In the genomic region with DNA sequence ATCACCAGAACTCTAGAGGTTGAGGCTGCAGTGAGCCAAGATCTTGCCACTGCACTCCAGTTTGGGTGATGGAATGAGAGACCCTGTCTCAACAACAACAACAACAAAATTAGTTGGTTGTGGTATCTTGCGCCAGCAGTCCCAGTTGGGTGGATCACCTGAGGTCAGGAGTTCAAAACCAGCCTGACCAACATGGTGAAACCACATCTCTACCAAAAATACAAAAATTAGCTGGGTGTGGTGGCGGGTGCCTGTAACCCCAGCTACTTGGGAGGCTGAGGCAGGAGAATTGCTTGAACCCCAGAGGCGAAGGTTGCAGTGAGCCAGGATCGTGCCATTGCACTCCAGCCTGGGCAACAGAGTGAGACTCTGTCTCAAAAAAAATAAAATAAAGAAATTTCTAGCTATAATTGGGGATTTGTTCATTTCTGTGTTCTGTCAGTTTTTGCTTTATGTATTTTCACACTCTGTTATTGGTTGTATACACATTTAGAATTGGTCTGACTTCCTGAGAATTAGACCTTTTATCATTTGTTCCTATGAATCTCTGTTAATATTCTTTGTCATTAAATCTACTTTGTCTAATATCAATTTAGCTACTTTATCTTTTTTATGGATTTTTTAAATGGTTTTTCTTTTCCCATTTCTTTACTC, we compare ENCODE assay signal across 7 cellular contexts. TPM values are rescaled to one million over a fixed set of nuclear protein-coding genes. Genes with fewer than 3 reads are reported as not detected.
A peak's percentile ranks its signal among the peaks of the same experiment; 100 is the strongest.
DNase-seq lines count a peak whose midpoint lies in the region; ATAC-seq and TF ChIP-seq lines count a peak whose summit lies in the region.
"Not testable (repeated sequence)": the region's sequence is repeated elsewhere in the genome, so short reads cannot be mapped to it uniquely, and the experiment has no call there.

No MANE protein-coding gene starts in this region.

- not testable (repeated sequence) for H2BK120ac ChIP-seq in IMR-90 (ENCODE audit: low read depth, low read length); mesenchymal stem cell (ENCODE audit: low read depth, low read length)
- H2BK120ac ChIP-seq in trophoblast cell (ENCODE audit: insufficient read depth, low read length, poor library complexity) = peak overlapping the region; percentile 68

- TF ChIP-seq POLR2A in IMR-90 (IDR thresholded peaks at IDR 0.05; ENCODE audit: low read depth, low read length) = not testable (repeated sequence)

- H3K27ac Mint-ChIP-seq in activated CD4-positive, alpha-beta T cell treated with anti-CD3 and anti-CD28 coated beads for 36 hours = peak overlapping the region; percentile 83
- peak overlapping the region; percentile 63 for H3K27ac Mint-ChIP-seq in activated T-helper 1 cell treated with anti-CD3 and anti-CD28 coated beads, Interleukin-12 subunit alpha, Interleukin-12 subunit beta, Interleukin-2, Interleukin-4 antibody, amounts not matched to agents 30 ng/mL and 10 ng/mL and 1 ng/mL, durations not matched to agents 14 hours and 24 hours and 36 hours
- peak overlapping the region; percentile 97 for H3K27ac Mint-ChIP-seq in activated naive CD8-positive, alpha-beta T cell treated with anti-CD3 and anti-CD28 coated beads, Interleukin-2, amount 50 U/mL, for 24 hours
- H3K27ac Mint-ChIP-seq in stimulated activated naive CD8-positive, alpha-beta T cell treated with anti-CD3 and anti-CD28 coated beads, Interleukin-15, amount 100 ng/mL, for 72 hours = peak overlapping the region; percentile 12 to 78

- H3K27ac ChIP-seq in IMR-90 (ENCODE audit: insufficient read depth, low read length); trophoblast cell (ENCODE audit: low read depth, low read length): not testable (repeated sequence)
- peak overlapping the region; percentile 71 for H3K27ac ChIP-seq in mesenchymal stem cell (ENCODE audit: low read length, poor library complexity, severe bottlenecking)

- H2AK5ac ChIP-seq in IMR-90 (ENCODE audit: low read depth, low read length) (peak overlapping the region; percentile 85), mesenchymal stem cell (ENCODE audit: low read length, severe bottlenecking) (peak overlapping the region; percentile 7), trophoblast cell (ENCODE audit: low read length) (peak overlapping the region; percentile 73)

- H4K91ac ChIP-seq in IMR-90 (ENCODE audit: insufficient read depth, low read depth, low read length) (peak overlapping the region; percentile 54; the same call in 1 of the 2 replicates), trophoblast cell (ENCODE audit: low read depth, low read length) (peak overlapping the region; percentile 53)
- H4K91ac ChIP-seq in mesenchymal stem cell (ENCODE audit: low read length) = not testable (repeated sequence)

- in situ Hi-C loops in IMR-90 (cut with MboI; ENCODE audit: low sequenced_read_pairs) = not testable (repeated sequence)

- not testable (repeated sequence) for H3K79me2 ChIP-seq in trophoblast cell (ENCODE audit: control insufficient read depth, insufficient read depth, low read length, poor library complexity)

- not testable (repeated sequence) for H3K56ac ChIP-seq in IMR-90 (ENCODE audit: extremely low read depth, insufficient read depth, low read length)

- H3K4me3 ChIP-seq in IMR-90 (ENCODE audit: insufficient read depth, low read depth, low read length); mesenchymal stem cell (ENCODE audit: insufficient read depth in 1 of 2, low read depth in 1 of 2, low read length in 2 of 2); trophoblast cell (ENCODE audit: low read depth, low read length): not testable (repeated sequence)

- not testable (repeated sequence) for H3K9me3 ChIP-seq in IMR-90 (ENCODE audit: control insufficient read depth, insufficient read depth, low read length); mesenchymal stem cell (ENCODE audit: control insufficient read depth, low read length); trophoblast cell (ENCODE audit: insufficient read depth, low read depth, low read length)

- H4K8ac ChIP-seq in IMR-90 (ENCODE audit: low read depth in 2 of 2, low read length in 2 of 2) = peak overlapping the region in 1 of 2 experiments; percentile 3; a peak in 2 of 4 replicates
- not testable (repeated sequence) for H4K8ac ChIP-seq in mesenchymal stem cell (ENCODE audit: low read length); trophoblast cell (ENCODE audit: low read depth, low read length)

- not testable (repeated sequence) for BruUV-seq in IMR-90 (replicated peaks; lab: Mats Ljungman, UMichigan)

- ATAC-seq in IMR-90 (ENCODE audit: low read depth); activated CD4-positive, alpha-beta T cell treated with anti-CD3 and anti-CD28 coated beads for 36 hours; activated naive CD8-positive, alpha-beta T cell treated with anti-CD3 and anti-CD28 coated beads, Interleukin-2, amount 50 U/mL, for 24 hours; stimulated activated naive CD8-positive, alpha-beta T cell treated with anti-CD3 and anti-CD28 coated beads, Interleukin-15, amount 100 ng/mL, for 72 hours: not testable (repeated sequence)

- not testable (repeated sequence) for H3K9me1 ChIP-seq in IMR-90 (ENCODE audit: insufficient read depth, low read length)

- H3K27me3 ChIP-seq in IMR-90 (ENCODE audit: control insufficient read depth, insufficient read depth, low read length); mesenchymal stem cell (ENCODE audit: control insufficient read depth in 1 of 2, insufficient read depth in 1 of 2, low read length in 2 of 2); trophoblast cell (ENCODE audit: insufficient read depth, low read length): not testable (repeated sequence)

- not testable (repeated sequence) for H4K5ac ChIP-seq in IMR-90 (ENCODE audit: low read depth, low read length)

- not testable (repeated sequence) for H4K12ac ChIP-seq in trophoblast cell (ENCODE audit: low read depth, low read length)

- TF ChIP-seq CTCF in IMR-90 (conservative IDR thresholded peaks at IDR 0.05; ENCODE audit: low read depth, low read length) = not testable (repeated sequence)

- H3K4me1 ChIP-seq in IMR-90 (ENCODE audit: control insufficient read depth, insufficient read depth, low read length) (peaks cover 13% of the 10 kb centered on the region), trophoblast cell (ENCODE audit: control insufficient read depth in 1 of 2, insufficient read depth in 2 of 2, low read length in 2 of 2) (peaks cover 13 to 14% of the 10 kb centered on the region in 2 experiments)
- H3K4me1 ChIP-seq in mesenchymal stem cell (ENCODE audit: control insufficient read depth, insufficient read depth, low read depth, low read length) = not testable (repeated sequence)

- POLR2A ChIA-PET in IMR-90 (lab: Charles Lee; ENCODE audit: unreplicated experiment) = not testable (repeated sequence)
- POLR2A ChIA-PET in activated CD4-positive, alpha-beta T cell treated with anti-CD3 and anti-CD28 coated beads for 36 hours (lab: Charles Lee) = interaction anchor here (0.5 to 1.3 kb wide), 4 partner anchors 28 to 94 kb away, joined by 3 to 8 read pairs (median 3); no protein-coding TSS in a partner anchor

- not testable (repeated sequence) for H3K9ac ChIP-seq in IMR-90 (ENCODE audit: low read depth, low read length); mesenchymal stem cell (ENCODE audit: low read length); trophoblast cell (ENCODE audit: low read length)

- not testable (repeated sequence) for H3K36me3 ChIP-seq in IMR-90 (ENCODE audit: control insufficient read depth, insufficient read depth, low read length); trophoblast cell (ENCODE audit: control insufficient read depth in 1 of 2, insufficient read depth in 2 of 2, low read length in 2 of 2)
- peaks cover 0 to 11% of the 10 kb centered on the region in 2 experiments for H3K36me3 ChIP-seq in mesenchymal stem cell (ENCODE audit: control insufficient read depth in 1 of 2, insufficient read depth in 2 of 2, low read depth in 1 of 2, low read length in 2 of 2)

- peaks cover 54% of the 10 kb centered on the region for H3K36me3 Mint-ChIP-seq in activated CD4-positive, alpha-beta T cell treated with anti-CD3 and anti-CD28 coated beads for 36 hours (ENCODE audit: low read depth)
- H3K36me3 Mint-ChIP-seq in activated T-helper 1 cell treated with anti-CD3 and anti-CD28 coated beads, Interleukin-12 subunit alpha, Interleukin-12 subunit beta, Interleukin-2, Interleukin-4 antibody, amounts not matched to agents 30 ng/mL and 10 ng/mL and 1 ng/mL, durations not matched to agents 14 hours and 24 hours and 36 hours (ENCODE audit: low read depth) = peaks cover 28% of the 10 kb centered on the region
- peaks cover 47% of the 10 kb centered on the region for H3K36me3 Mint-ChIP-seq in activated naive CD8-positive, alpha-beta T cell treated with anti-CD3 and anti-CD28 coated beads, Interleukin-2, amount 50 U/mL, for 24 hours (ENCODE audit: low read depth)

- H3K79me1 ChIP-seq in IMR-90 (ENCODE audit: low read depth in 1 of 2, low read length in 2 of 2) = peaks cover 12 to 36% of the 10 kb centered on the region in 2 experiments
- H3K79me1 ChIP-seq in mesenchymal stem cell (replicated peaks; ENCODE audit: low read length, poor library complexity, severe bottlenecking) = not testable (repeated sequence)
- H3K79me1 ChIP-seq in trophoblast cell (ENCODE audit: low read length) = peaks cover 31% of the 10 kb centered on the region

- not testable (repeated sequence) for H2AFZ ChIP-seq in IMR-90 (replicated peaks; ENCODE audit: low read length, poor library complexity); mesenchymal stem cell (ENCODE audit: low read depth, low read length); trophoblast cell (ENCODE audit: insufficient read depth, low read length, poor library complexity)

- intact Hi-C loops in IMR-90 (cut with micrococcal nuclease); activated CD4-positive, alpha-beta T cell treated with anti-CD3 and anti-CD28 coated beads for 36 hours (cut with DNase I, micrococcal nuclease); activated T-helper 1 cell treated with anti-CD3 and anti-CD28 coated beads, Interleukin-12 subunit alpha, Interleukin-12 subunit beta, Interleukin-2, Interleukin-4 antibody, amounts not matched to agents 30 ng/mL and 10 ng/mL and 1 ng/mL, durations not matched to agents 14 hours and 24 hours and 36 hours (cut with micrococcal nuclease): not testable (repeated sequence)

- CTCF ChIA-PET in IMR-90 (lab: Yijun Ruan, JAX) = not testable (repeated sequence)
- CTCF ChIA-PET in activated CD4-positive, alpha-beta T cell treated with anti-CD3 and anti-CD28 coated beads for 36 hours (lab: Charles Lee) = interaction anchor here (1.5 kb wide), 1 partner anchor 74 kb away, joined by 3 read pairs; no protein-coding TSS in a partner anchor

- H3K23ac ChIP-seq in IMR-90 (ENCODE audit: low read depth, low read length); mesenchymal stem cell (ENCODE audit: low read length in 2 of 2); trophoblast cell (ENCODE audit: low read length): not testable (repeated sequence)

- H3K4ac ChIP-seq in IMR-90 (ENCODE audit: low read depth, low read length) (peak overlapping the region; percentile 67), trophoblast cell (ENCODE audit: low read depth, low read length) (peak overlapping the region; percentile 17)
- not testable (repeated sequence) for H3K4ac ChIP-seq in mesenchymal stem cell (ENCODE audit: low read depth in 1 of 2, low read length in 2 of 2)

- DNase-seq in IMR-90; activated CD4-positive, alpha-beta T cell treated with anti-CD3 and anti-CD28 coated beads for 36 hours; activated T-helper 1 cell treated with anti-CD3 and anti-CD28 coated beads, Interleukin-12 subunit alpha, Interleukin-12 subunit beta, Interleukin-2, Interleukin-4 antibody, amounts not matched to agents 30 ng/mL and 10 ng/mL and 1 ng/mL, durations not matched to agents 14 hours and 24 hours and 36 hours (ENCODE audit: low spot score); activated naive CD8-positive, alpha-beta T cell treated with anti-CD3 and anti-CD28 coated beads, Interleukin-2, amount 50 U/mL, for 24 hours; mesenchymal stem cell; trophoblast cell; stimulated activated naive CD8-positive, alpha-beta T cell treated with anti-CD3 and anti-CD28 coated beads, Interleukin-15, amount 100 ng/mL, for 72 hours: not testable (repeated sequence)

- not testable (repeated sequence) for H2AK9ac ChIP-seq in IMR-90 (replicated peaks; ENCODE audit: low read depth, low read length, poor library complexity)

- TF ChIP-seq RAD21 in IMR-90 (IDR thresholded peaks at IDR 0.05; ENCODE audit: low read length) = not testable (repeated sequence)

- not testable (repeated sequence) for H3K18ac ChIP-seq in IMR-90 (ENCODE audit: low read depth, low read length); mesenchymal stem cell (ENCODE audit: low read depth in 1 of 2, low read length in 2 of 2)
- H3K18ac ChIP-seq in trophoblast cell (ENCODE audit: low read length) = peak overlapping the region; percentile 87

- dilution Hi-C loops in IMR-90 (cut with HindIII; ENCODE audit: low sequenced_read_pairs, unreplicated experiment) = not testable (repeated sequence)

- H3K4me1 Mint-ChIP-seq in activated CD4-positive, alpha-beta T cell treated with anti-CD3 and anti-CD28 coated beads for 36 hours = peaks cover 72% of the 10 kb centered on the region
- peaks cover 80% of the 10 kb centered on the region for H3K4me1 Mint-ChIP-seq in activated T-helper 1 cell treated with anti-CD3 and anti-CD28 coated beads, Interleukin-12 subunit alpha, Interleukin-12 subunit beta, Interleukin-2, Interleukin-4 antibody, amounts not matched to agents 30 ng/mL and 10 ng/mL and 1 ng/mL, durations not matched to agents 14 hours and 24 hours and 36 hours (ENCODE audit: low read depth)
- peaks cover 84% of the 10 kb centered on the region for H3K4me1 Mint-ChIP-seq in activated naive CD8-positive, alpha-beta T cell treated with anti-CD3 and anti-CD28 coated beads, Interleukin-2, amount 50 U/mL, for 24 hours
- H3K4me1 Mint-ChIP-seq in stimulated activated naive CD8-positive, alpha-beta T cell treated with anti-CD3 and anti-CD28 coated beads, Interleukin-15, amount 100 ng/mL, for 72 hours = peaks cover 74% of the 10 kb centered on the region

- H3K4me3 Mint-ChIP-seq in activated CD4-positive, alpha-beta T cell treated with anti-CD3 and anti-CD28 coated beads for 36 hours; activated T-helper 1 cell treated with anti-CD3 and anti-CD28 coated beads, Interleukin-12 subunit alpha, Interleukin-12 subunit beta, Interleukin-2, Interleukin-4 antibody, amounts not matched to agents 30 ng/mL and 10 ng/mL and 1 ng/mL, durations not matched to agents 14 hours and 24 hours and 36 hours; activated naive CD8-positive, alpha-beta T cell treated with anti-CD3 and anti-CD28 coated beads, Interleukin-2, amount 50 U/mL, for 24 hours; stimulated activated naive CD8-positive, alpha-beta T cell treated with anti-CD3 and anti-CD28 coated beads, Interleukin-15, amount 100 ng/mL, for 72 hours: not testable (repeated sequence)

- peak overlapping the region; percentile 17 for H2BK5ac ChIP-seq in IMR-90 (ENCODE audit: low read depth, low read length, poor library complexity, severe bottlenecking)
- H2BK5ac ChIP-seq in mesenchymal stem cell (ENCODE audit: low read depth, low read length, poor library complexity, severe bottlenecking) = peak overlapping the region; percentile 19
- peak overlapping the region; percentile 61 for H2BK5ac ChIP-seq in trophoblast cell (ENCODE audit: low read depth, low read length, poor library complexity)

- H2BK12ac ChIP-seq in mesenchymal stem cell (ENCODE audit: low read length in 2 of 2) (peak overlapping the region in 1 of 2 experiments; percentile 4), trophoblast cell (ENCODE audit: low read length) (peak overlapping the region; percentile 0)

- not testable (repeated sequence) for H3K9me3 Mint-ChIP-seq in activated CD4-positive, alpha-beta T cell treated with anti-CD3 and anti-CD28 coated beads for 36 hours (ENCODE audit: low read depth); activated naive CD8-positive, alpha-beta T cell treated with anti-CD3 and anti-CD28 coated beads, Interleukin-2, amount 50 U/mL, for 24 hours
- peaks cover 11% of the 10 kb centered on the region for H3K9me3 Mint-ChIP-seq in activated T-helper 1 cell treated with anti-CD3 and anti-CD28 coated beads, Interleukin-12 subunit alpha, Interleukin-12 subunit beta, Interleukin-2, Interleukin-4 antibody, amounts not matched to agents 30 ng/mL and 10 ng/mL and 1 ng/mL, durations not matched to agents 14 hours and 24 hours and 36 hours
- peaks cover 6 to 11% of the 10 kb centered on the region in 2 donors for H3K9me3 Mint-ChIP-seq in stimulated activated naive CD8-positive, alpha-beta T cell treated with anti-CD3 and anti-CD28 coated beads, Interleukin-15, amount 100 ng/mL, for 72 hours

- H3K14ac ChIP-seq in IMR-90 (replicated peaks; ENCODE audit: low read depth, low read length); mesenchymal stem cell (ENCODE audit: low read length in 2 of 2): not testable (repeated sequence)
- peak overlapping the region; percentile 53 for H3K14ac ChIP-seq in trophoblast cell (ENCODE audit: low read length)

- not testable (repeated sequence) for H2BK15ac ChIP-seq in IMR-90 (ENCODE audit: low read depth, low read length); mesenchymal stem cell (ENCODE audit: low read depth, poor library complexity, severe bottlenecking)

- not testable (repeated sequence) for H4K20me1 ChIP-seq in IMR-90 (ENCODE audit: insufficient read depth, low read length)

- no CpG with 5 or more reads among the region's 4 CpGs for WGBS in IMR-90 (ENCODE audit: extremely low coverage in 2 of 2, insufficient read length in 1 of 2), 2 experiments
- 100% methylated on average over 3 of the region's 4 CpGs for WGBS in mesenchymal stem cell
- WGBS in trophoblast cell (ENCODE audit: extremely low coverage, insufficient coverage, insufficient read length) = no CpG with 5 or more reads among the region's 4 CpGs

- not testable (repeated sequence) for H3K4me2 ChIP-seq in IMR-90 (ENCODE audit: low read depth, low read length); mesenchymal stem cell (ENCODE audit: low read length, poor library complexity, severe bottlenecking); trophoblast cell (ENCODE audit: low read length)

- H3K27me3 Mint-ChIP-seq in activated CD4-positive, alpha-beta T cell treated with anti-CD3 and anti-CD28 coated beads for 36 hours; activated T-helper 1 cell treated with anti-CD3 and anti-CD28 coated beads, Interleukin-12 subunit alpha, Interleukin-12 subunit beta, Interleukin-2, Interleukin-4 antibody, amounts not matched to agents 30 ng/mL and 10 ng/mL and 1 ng/mL, durations not matched to agents 14 hours and 24 hours and 36 hours (ENCODE audit: insufficient read depth); activated naive CD8-positive, alpha-beta T cell treated with anti-CD3 and anti-CD28 coated beads, Interleukin-2, amount 50 U/mL, for 24 hours; stimulated activated naive CD8-positive, alpha-beta T cell treated with anti-CD3 and anti-CD28 coated beads, Interleukin-15, amount 100 ng/mL, for 72 hours: not testable (repeated sequence)

- not testable (repeated sequence) for H2BK20ac ChIP-seq in IMR-90 (ENCODE audit: low read depth, low read length)

RNA-seq across cellular contexts. Expression of a gene that starts 51.7 kb away (rescaled TPM):
- total RNA-seq in IMR-90 (2012; rRNA removed) = 197 and 272 TPM in 2 replicates
- polyA plus RNA-seq in IMR-90 (2012; rRNA removed) = 59.9 and 89.8 TPM in 2 replicates
- polyA plus RNA-seq in IMR-90 (2012; cell fraction: cytosol; rRNA removed) = 9.5 and 20.9 TPM in 2 replicates
- 28.0 and 437 TPM in 2 replicates for polyA plus RNA-seq in IMR-90 (2012; cell fraction: nucleus; rRNA removed; ENCODE audit: low replicate concordance)
- 100 to 1,000 TPM; 378 to 402 TPM for total RNA-seq in activated CD4-positive, alpha-beta T cell treated with anti-CD3 and anti-CD28 coated beads for 36 hours
- total RNA-seq in activated T-helper 1 cell treated with anti-CD3 and anti-CD28 coated beads, Interleukin-12 subunit alpha, Interleukin-12 subunit beta, Interleukin-2, Interleukin-4 antibody, amounts not matched to agents 30 ng/mL and 10 ng/mL and 1 ng/mL, durations not matched to agents 14 hours and 24 hours and 36 hours = 357 and 374 TPM in 2 replicates
- polyA plus RNA-seq in mesenchymal stem cell (2013, experiment 1 of 2) = 116 TPM
- polyA plus RNA-seq in mesenchymal stem cell (2013, experiment 2 of 2) = 116 TPM
- 111 and 118 TPM in 2 replicates for polyA plus RNA-seq in trophoblast cell (2013)

RNA-seq across cellular contexts. Expression of a gene that starts 51.9 kb away (rescaled TPM):
- 24.9 and 41.7 TPM in 2 replicates for total RNA-seq in IMR-90 (2012; rRNA removed)
- polyA plus RNA-seq in IMR-90 (2012; rRNA removed) = 45.7 and 49.7 TPM in 2 replicates
- 16.5 and 31.5 TPM in 2 replicates for polyA plus RNA-seq in IMR-90 (2012; cell fraction: cytosol; rRNA removed)
- polyA plus RNA-seq in IMR-90 (2012; cell fraction: nucleus; rRNA removed; ENCODE audit: low replicate concordance) = 4.6 and 33.1 TPM in 2 replicates
- total RNA-seq in activated CD4-positive, alpha-beta T cell treated with anti-CD3 and anti-CD28 coated beads for 36 hours = 10 to 100 TPM; 41.7 to 54.7 TPM
- total RNA-seq in activated T-helper 1 cell treated with anti-CD3 and anti-CD28 coated beads, Interleukin-12 subunit alpha, Interleukin-12 subunit beta, Interleukin-2, Interleukin-4 antibody, amounts not matched to agents 30 ng/mL and 10 ng/mL and 1 ng/mL, durations not matched to agents 14 hours and 24 hours and 36 hours = 49.7 and 51.1 TPM in 2 replicates
- 31.8 TPM for polyA plus RNA-seq in mesenchymal stem cell (2013, experiment 1 of 2)
- 32.0 TPM for polyA plus RNA-seq in mesenchymal stem cell (2013, experiment 2 of 2)
- 42.1 and 44.6 TPM in 2 replicates for polyA plus RNA-seq in trophoblast cell (2013)

Comparison
In these comparisons a context has a peak if more than half of its experiments do, and no peak if none do; other contexts are left out.
1. H2AK5ac ChIP-seq: peak in every context shown above with its lines; median percentile 85 in IMR-90; 73 in trophoblast cell; 7 in mesenchymal stem cell.
2. H3K27ac Mint-ChIP-seq: peak in every context shown above with its lines; median percentile 97 in activated naive CD8-positive, alpha-beta T cell treated with anti-CD3 and anti-CD28 coated beads, Interleukin-2, amount 50 U/mL, for 24 hours; 83 in activated CD4-positive, alpha-beta T cell treated with anti-CD3 and anti-CD28 coated beads for 36 hours; 63 in activated T-helper 1 cell treated with anti-CD3 and anti-CD28 coated beads, Interleukin-12 subunit alpha, Interleukin-12 subunit beta, Interleukin-2, Interleukin-4 antibody, amounts not matched to agents 30 ng/mL and 10 ng/mL and 1 ng/mL, durations not matched to agents 14 hours and 24 hours and 36 hours; 45 in stimulated activated naive CD8-positive, alpha-beta T cell treated with anti-CD3 and anti-CD28 coated beads, Interleukin-15, amount 100 ng/mL, for 72 hours.